16 cellular contexts compared by ENCODE assay signal in the genomic region with DNA sequence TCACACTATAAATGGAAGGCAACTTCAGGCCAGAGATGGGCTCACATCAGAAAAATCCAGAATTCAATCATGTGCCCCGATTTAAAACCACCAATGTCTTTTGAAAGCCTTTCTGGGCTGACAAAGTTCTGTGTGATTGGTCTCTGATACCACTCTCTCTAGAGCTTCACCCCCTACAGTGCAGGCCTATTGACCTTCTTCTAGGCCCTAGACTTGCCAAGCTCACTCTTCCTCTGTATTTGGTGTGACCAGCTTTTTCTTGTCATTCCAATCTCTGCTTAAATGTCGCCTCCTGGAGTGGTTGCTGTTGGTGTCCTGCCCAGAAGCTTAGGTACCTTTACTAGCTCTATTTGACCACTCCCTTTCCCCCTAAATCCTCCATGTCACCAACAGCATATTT.
A peak's percentile ranks its signal among the peaks of the same experiment; 100 is the strongest.
DNase-seq lines count a peak whose midpoint lies in the region; FAIRE-seq and TF ChIP-seq lines count a peak whose summit lies in the region.
"Had no signal": no experiment of that assay in that cellular context is flagged by ENCODE, and none has a peak within 500 bp of the region (broad histone marks: within the 10 kb centered on the region; RNA-seq: fewer than 3 reads in every experiment).

No MANE protein-coding gene starts in this region.

- H3K4me3 Mint-ChIP-seq in activated naive CD8-positive, alpha-beta T cell = no peak overlapping the region
- H3K4me3 Mint-ChIP-seq in activated naive CD8-positive, alpha-beta T cell treated with anti-CD3 and anti-CD28 coated beads for 36 hours = no peak overlapping the region
- no peak overlapping the region for H3K4me3 Mint-ChIP-seq in activated CD4-positive, alpha-beta memory T cell treated with anti-CD3 and anti-CD28 coated beads for 36 hours

- TF ChIP-seq CTCF in keratinocyte (optimal IDR thresholded peaks at IDR 0.05 in 1 of 3, IDR thresholded peaks at IDR 0.05 in 1 of 3, conservative IDR thresholded peaks at IDR 0.05 in 1 of 3; ENCODE audit: extremely low read depth in 1 of 3, insufficient read depth in 2 of 3, low read length in 3 of 3) = no peak

- POLR2A ChIA-PET in activated CD4-positive, alpha-beta memory T cell treated with anti-CD3 and anti-CD28 coated beads for 36 hours (lab: Charles Lee) = no interaction called here

- peaks cover 10% of the 10 kb centered on the region for H3K36me3 Mint-ChIP-seq in activated naive CD8-positive, alpha-beta T cell
- H3K36me3 Mint-ChIP-seq in activated naive CD8-positive, alpha-beta T cell treated with anti-CD3 and anti-CD28 coated beads for 36 hours = peaks cover 6% of the 10 kb centered on the region
- peaks cover 8% of the 10 kb centered on the region for H3K36me3 Mint-ChIP-seq in activated CD4-positive, alpha-beta memory T cell treated with anti-CD3 and anti-CD28 coated beads for 36 hours

- dilution Hi-C loops in keratinocyte (cut with MboI; ENCODE audit: extremely low pct_ligation_motif_present, low sequenced_read_pairs) = no loop called here

- H3K4me2 ChIP-seq in keratinocyte (ENCODE audit: control insufficient read depth, extremely low read depth, insufficient read depth, low read depth, low read length) = no peak overlapping the region
- H3K4me2 ChIP-seq: BLaER1 treated with 17β-estradiol and CSF1 and Interleukin-3, amounts not matched to agents 10 nM and 100 nM had no signal

- H3K27me3 Mint-ChIP-seq in activated naive CD8-positive, alpha-beta T cell = no peaks in the 10 kb centered on the region
- no peaks in the 10 kb centered on the region for H3K27me3 Mint-ChIP-seq in activated naive CD8-positive, alpha-beta T cell treated with anti-CD3 and anti-CD28 coated beads for 36 hours
- H3K27me3 Mint-ChIP-seq in activated CD4-positive, alpha-beta memory T cell treated with anti-CD3 and anti-CD28 coated beads for 36 hours = peaks cover 1% of the 10 kb centered on the region

- no peaks in the 10 kb centered on the region for H3K4me1 ChIP-seq in keratinocyte (ENCODE audit: control insufficient read depth, extremely low read depth, insufficient read depth, low read length)

- CTCF ChIA-PET in activated CD4-positive, alpha-beta memory T cell treated with anti-CD3 and anti-CD28 coated beads for 36 hours (lab: Charles Lee) = interaction anchor here (1.3 kb wide), 1 partner anchor 46 kb away, joined by 3 read pairs; no protein-coding TSS in a partner anchor

- no peak overlapping the region for H3K9ac ChIP-seq in keratinocyte (ENCODE audit: control insufficient read depth, extremely low read depth, insufficient read depth, low read length)
- H3K9ac ChIP-seq: BLaER1 treated with 17β-estradiol and CSF1 and Interleukin-3, amounts not matched to agents 10 nM and 100 nM had no signal

- peaks cover 32% of the 10 kb centered on the region for H3K4me1 Mint-ChIP-seq in activated naive CD8-positive, alpha-beta T cell (ENCODE audit: low read depth)
- peaks cover 18% of the 10 kb centered on the region for H3K4me1 Mint-ChIP-seq in activated naive CD8-positive, alpha-beta T cell treated with anti-CD3 and anti-CD28 coated beads for 36 hours
- H3K4me1 Mint-ChIP-seq in activated CD4-positive, alpha-beta memory T cell treated with anti-CD3 and anti-CD28 coated beads for 36 hours (ENCODE audit: low read depth) = peaks cover 27% of the 10 kb centered on the region

- H3K27me3 ChIP-seq in keratinocyte (ENCODE audit: control insufficient read depth, extremely low read depth, insufficient read depth, low read length) = no peaks in the 10 kb centered on the region
- H3K27me3 ChIP-seq: BLaER1 treated with 17β-estradiol and CSF1 and Interleukin-3, amounts not matched to agents 10 nM and 100 nM; MG63 had no signal

- H3K9me1 ChIP-seq in keratinocyte (ENCODE audit: control insufficient read depth, extremely low read depth, insufficient read depth, low read length) = no peaks in the 10 kb centered on the region

- H2AFZ ChIP-seq in keratinocyte (ENCODE audit: control insufficient read depth, low read length) = no peak overlapping the region

- no peak for DNase-seq in activated naive CD8-positive, alpha-beta T cell treated with anti-CD3 and anti-CD28 coated beads for 36 hours
- no peak for DNase-seq in activated CD4-positive, alpha-beta memory T cell treated with anti-CD3 and anti-CD28 coated beads for 36 hours
- DNase-seq in keratinocyte (ENCODE audit: low read depth, low spot score) (no peak), NCI-H2227 treated with DMSO at 0.1 percent for 48 hours (lab: John Stamatoyannopoulos, UW) (no peak), GM19239 (ENCODE audit: insufficient read length, low spot score) (no peak)
- no peak for DNase-seq in NK-92 treated with Interleukin-12 subunit alpha and Interleukin-12 subunit beta, amount 100 ng/mL, for 24 hours (lab: John Stamatoyannopoulos, UW)
- DNase-seq: MG63, NCI-H1092 treated with DMSO at 0.1 percent for 48 hours, NCI-H2107, NCI-H446 treated with DMSO at 0.1 percent for 48 hours, NCI-H748 treated with DMSO at 0.1 percent for 48 hours, RPMI8226, SIG-M5 had no signal

- FAIRE-seq in keratinocyte (lab: Jason Lieb, UNC) (peak; percentile 17), GM19239 (lab: Jason Lieb, UNC) (no peak)
- FAIRE-seq: A204.1 had no signal

- H3K9me3 ChIP-seq in keratinocyte (ENCODE audit: control insufficient read depth, low read depth, low read length) = peaks cover 1% of the 10 kb centered on the region
- H3K9me3 ChIP-seq: MG63 had no signal

- no peaks in the 10 kb centered on the region for H4K20me1 ChIP-seq in keratinocyte (ENCODE audit: control insufficient read depth, extremely low read depth, insufficient read depth, low read length)
- H4K20me1 ChIP-seq: BLaER1 treated with 17β-estradiol and CSF1 and Interleukin-3, amounts not matched to agents 10 nM and 100 nM had no signal

- no peak overlapping the region for H3K4me3 ChIP-seq in keratinocyte (ENCODE audit: control insufficient read depth in 2 of 3, extremely low read depth in 1 of 3, insufficient read depth in 2 of 3, low read depth in 1 of 3, low read length in 3 of 3)
- H3K4me3 ChIP-seq: BLaER1 treated with 17β-estradiol and CSF1 and Interleukin-3, amounts not matched to agents 10 nM and 100 nM; MG63 had no signal

- H3K27ac ChIP-seq in keratinocyte (ENCODE audit: control insufficient read depth, insufficient read depth, low read length) = no peak overlapping the region
- H3K27ac ChIP-seq: BLaER1 treated with 17β-estradiol and CSF1 and Interleukin-3, amounts not matched to agents 10 nM and 100 nM had no signal

- intact Hi-C loops in activated CD4-positive, alpha-beta memory T cell treated with anti-CD3 and anti-CD28 coated beads for 36 hours (cut with micrococcal nuclease) = loop anchor here (1.0 to 5.0 kb wide), 4 partner anchors 28 to 594 kb away; no protein-coding TSS in a partner anchor

- H3K9me3 Mint-ChIP-seq in activated naive CD8-positive, alpha-beta T cell (ENCODE audit: low read depth) = peaks cover 11% of the 10 kb centered on the region
- H3K9me3 Mint-ChIP-seq in activated naive CD8-positive, alpha-beta T cell treated with anti-CD3 and anti-CD28 coated beads for 36 hours = peaks cover 8% of the 10 kb centered on the region
- H3K9me3 Mint-ChIP-seq in activated CD4-positive, alpha-beta memory T cell treated with anti-CD3 and anti-CD28 coated beads for 36 hours = peaks cover 10% of the 10 kb centered on the region

- H3K27ac Mint-ChIP-seq in activated naive CD8-positive, alpha-beta T cell = peak overlapping the region; percentile 68
- H3K27ac Mint-ChIP-seq in activated naive CD8-positive, alpha-beta T cell treated with anti-CD3 and anti-CD28 coated beads for 36 hours = no peak overlapping the region
- peak overlapping the region; percentile 61 for H3K27ac Mint-ChIP-seq in activated CD4-positive, alpha-beta memory T cell treated with anti-CD3 and anti-CD28 coated beads for 36 hours

- H3K36me3 ChIP-seq in keratinocyte (ENCODE audit: control insufficient read depth in 2 of 2, extremely low read depth in 1 of 2, insufficient read depth in 2 of 2, low read length in 2 of 2) = no peaks in the 10 kb centered on the region
- H3K36me3 ChIP-seq: BLaER1 treated with 17β-estradiol and CSF1 and Interleukin-3, amounts not matched to agents 10 nM and 100 nM; MG63 had no signal

- H3K79me2 ChIP-seq in keratinocyte (ENCODE audit: control insufficient read depth, insufficient read depth, low read length) = no peaks in the 10 kb centered on the region
